Comparison of ENCODE assay signal across 1 cellular context in genomic region chr15:74892313-74892712, GRCh38.
TF ChIP-seq lines count a peak whose summit lies in the region.

No MANE protein-coding gene starts in this region.

TF ChIP-seq in GM12878, 131 proteins besides CTCF, POLR2A, EP300 and RAD21:
- no peak for TF ChIP-seq ZNF24 (IDR thresholded peaks at IDR 0.05)
- no peak for TF ChIP-seq SMARCA5 (IDR thresholded peaks at IDR 0.05)
- TF ChIP-seq SIN3A (IDR thresholded peaks at IDR 0.05; ENCODE audit: low read depth, low read length): no peak
- no peak for TF ChIP-seq CBX3 (IDR thresholded peaks at IDR 0.05; ENCODE audit: borderline replicate concordance, low read depth)
- TF ChIP-seq SRF (IDR thresholded peaks at IDR 0.05; ENCODE audit: low read depth in 2 of 2, low read length in 2 of 2): no peak
- no peak for TF ChIP-seq ESRRA (IDR thresholded peaks at IDR 0.05; ENCODE audit: low read length)
- TF ChIP-seq RFX5 (IDR thresholded peaks at IDR 0.05; ENCODE audit: low read depth, low read length): no peak
- TF ChIP-seq CHD1 (IDR thresholded peaks at IDR 0.05; ENCODE audit: low read depth, low read length): no peak
- TF ChIP-seq SUZ12 (IDR thresholded peaks at IDR 0.05; ENCODE audit: unreplicated experiment): no peak
- no peak for TF ChIP-seq ETV6 (conservative IDR thresholded peaks at IDR 0.05 in 1 of 2, IDR thresholded peaks at IDR 0.05 in 1 of 2; ENCODE audit: borderline replicate concordance in 1 of 2, low read depth in 1 of 2)
- TF ChIP-seq MEF2B (IDR thresholded peaks at IDR 0.05; ENCODE audit: partially characterized antibody, poor library complexity, severe bottlenecking): no peak
- TF ChIP-seq EZH2 (IDR thresholded peaks at IDR 0.05; ENCODE audit: borderline replicate concordance, control insufficient read depth, low read depth, low read length): no peak
TF ChIP-seq in GM12878: peak in this region for 0.
